9 cellular contexts compared by ENCODE assay signal in the genomic region with DNA sequence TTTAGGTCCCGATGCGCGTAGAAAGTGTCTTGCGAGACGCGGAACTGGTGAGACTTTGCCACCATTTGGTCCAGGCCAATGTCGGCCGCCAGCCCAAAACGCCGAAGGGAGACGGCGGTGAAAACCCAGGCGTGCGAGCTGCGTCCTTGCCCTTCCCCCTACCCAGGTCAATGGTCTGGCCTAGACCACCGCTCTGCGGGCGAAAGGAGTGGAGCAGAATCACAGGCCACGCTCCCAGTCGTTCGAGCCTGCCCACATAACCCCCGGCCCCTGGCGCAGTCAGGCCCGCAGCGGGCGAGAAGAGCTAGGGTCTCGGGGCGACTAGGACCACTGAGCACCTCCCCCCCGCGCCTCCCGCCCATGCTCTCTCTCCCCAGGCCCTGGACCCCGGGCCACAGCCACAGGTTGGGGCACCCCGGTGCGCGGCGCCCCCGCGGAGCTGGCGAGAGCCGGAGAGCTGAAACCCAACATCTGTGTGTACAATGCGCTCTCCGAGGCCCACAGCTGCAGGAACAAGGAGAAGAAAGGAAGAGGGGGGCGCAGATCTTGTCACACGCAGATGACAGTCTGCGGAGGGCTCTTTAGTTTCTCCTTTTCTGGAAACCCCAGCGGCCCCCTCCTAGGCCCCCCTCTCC.
DNase-seq lines count a peak whose midpoint lies in the region; ATAC-seq, FAIRE-seq and TF ChIP-seq lines count a peak whose summit lies in the region.
"Had no signal": no experiment of that assay in that cellular context is flagged by ENCODE, and none has a peak within 500 bp of the region (broad histone marks: within the 10 kb centered on the region; RNA-seq: fewer than 3 reads in every experiment).

No MANE protein-coding gene starts in this region.

- no peaks in the 10 kb centered on the region for H3K36me3 ChIP-seq in ES-I3 (ENCODE audit: insufficient read depth, low read length)
- no peaks in the 10 kb centered on the region for H3K36me3 ChIP-seq in PC-3 (ENCODE audit: low read depth, low read length)
- H3K36me3 ChIP-seq in psoas muscle (ENCODE audit: insufficient read depth in 1 of 2, low read depth in 1 of 2) = no peaks in the 10 kb centered on the region

- POLR2A ChIA-PET in PC-3 (lab: Charles Lee; ENCODE audit: unreplicated experiment) = interaction anchor here (0.5 to 0.6 kb wide), 2 partner anchors 11 to 21 kb away, joined by 3 to 4 read pairs; no protein-coding TSS in a partner anchor

- no peaks in the 10 kb centered on the region for H4K20me1 ChIP-seq in PC-3 (ENCODE audit: low read length)

- no peaks in the 10 kb centered on the region for H3K9me2 ChIP-seq in PC-3 (replicated peaks; ENCODE audit: low read length)

- DNase-seq in PC-3 (no peak), Right ventricle myocardium superior (no peak), psoas muscle (no peak), GM12892 (ENCODE audit: insufficient read length) (no peak), NCI-H2081 (lab: John Stamatoyannopoulos, UW) (no peak), ACHN (no peak)

- in situ Hi-C loops in ACHN (cut with HindIII; ENCODE audit: low pct_ligation_motif_present, low pct_unique_long_range_greater_than_20kb, low sequenced_read_pairs) = no loop called here

- no peak for FAIRE-seq in GM12892 (lab: Jason Lieb, UNC)

- TSS peak; percentile 35 for BruUV-seq in PC-3 (replicated peaks; lab: Mats Ljungman, UMichigan)

- intact Hi-C loops in PC-3 (cut with micrococcal nuclease) = loop anchor here (5.0 kb wide), 1 partner anchor 259 kb away; no protein-coding TSS in a partner anchor
- intact Hi-C loops in Right ventricle myocardium superior (cut with DNase I) = no loop called here
- intact Hi-C loops in psoas muscle (cut with DNase I) = no loop called here

- H2AFZ ChIP-seq in PC-3 (ENCODE audit: low read length) = peak overlapping the region; percentile 48; the same call in 1 of the 2 replicates

- ATAC-seq in PC-3 = no peak
- peak; percentile 19 for ATAC-seq in Right ventricle myocardium superior (ENCODE audit: poor library complexity)
- no peak for ATAC-seq in psoas muscle
- no peak for ATAC-seq in HG02763 (IDR thresholded peaks at IDR 0.05; ENCODE audit: unreplicated experiment)

- 2 to 3% (median 3%) methylated on average over 37 to 46 of the region's 46 CpGs for WGBS in psoas muscle, 3 donors

- no peaks in the 10 kb centered on the region for H3K27me3 ChIP-seq in PC-3 (ENCODE audit: low read length)
- H3K27me3 ChIP-seq in psoas muscle (ENCODE audit: insufficient read depth in 3 of 3, low read length in 2 of 3) = peaks cover 0 to 78% (median 27%) of the 10 kb centered on the region in 3 donors

- H3K9ac ChIP-seq in ES-I3 (ENCODE audit: low read depth, low read length) = peak overlapping the region; percentile 61; the same call in 1 of the 2 replicates
- H3K9ac ChIP-seq in PC-3 (ENCODE audit: low read length) = no peak overlapping the region

- TF ChIP-seq CTCF in PC-3 (conservative IDR thresholded peaks at IDR 0.05; ENCODE audit: low read depth, low read length) = no peak
- no peak for TF ChIP-seq CTCF in psoas muscle (IDR thresholded peaks at IDR 0.05)

- peaks cover 11% of the 10 kb centered on the region for H3K79me2 ChIP-seq in PC-3 (ENCODE audit: low read length)

- no peaks in the 10 kb centered on the region for H3K9me3 ChIP-seq in ES-I3 (ENCODE audit: control insufficient read depth, insufficient read depth, low read length)
- H3K9me3 ChIP-seq in PC-3 (ENCODE audit: low read length) = no peaks in the 10 kb centered on the region
- H3K9me3 ChIP-seq in psoas muscle = no peaks in the 10 kb centered on the region

- CTCF ChIA-PET in PC-3 (lab: Charles Lee) = no interaction called here

- no peak for TF ChIP-seq POLR2A in GM12892 (IDR thresholded peaks at IDR 0.05; ENCODE audit: low read depth, low read length)

- H3F3A ChIP-seq in PC-3 (ENCODE audit: low read length, unreplicated experiment) = no peaks in the 10 kb centered on the region

- H3K4me3 ChIP-seq in PC-3 (ENCODE audit: low read length) (no peak overlapping the region), psoas muscle (peak overlapping the region; percentile 53)

- peak overlapping the region; percentile 37; the same call in 1 of the 2 replicates for H3K4me2 ChIP-seq in PC-3 (ENCODE audit: low read length)

- no peaks in the 10 kb centered on the region for H3K4me1 ChIP-seq in ES-I3 (ENCODE audit: insufficient read depth, low read length)
- peaks cover 8% of the 10 kb centered on the region; the same call in 1 of the 2 replicates for H3K4me1 ChIP-seq in PC-3 (ENCODE audit: insufficient read depth, low read length)
- H3K4me1 ChIP-seq in psoas muscle = peaks cover 9% of the 10 kb centered on the region

- H3K27ac ChIP-seq in PC-3 (ENCODE audit: low read length) (no peak overlapping the region), psoas muscle (no peak overlapping the region)
- H3K27ac ChIP-seq: epithelial cell of prostate had no signal
